Comparison of ENCODE assay signal across 8 cellular contexts in genomic region chr9:104927912-104928740, GRCh38. TPM values are rescaled to one million over a fixed set of nuclear protein-coding genes. Genes with fewer than 3 reads are reported as not detected.
DNase-seq lines count a peak whose midpoint lies in the region; ATAC-seq and TF ChIP-seq lines count a peak whose summit lies in the region.

ABCA1 (minus strand) TSS chr9:104928155; CDS start chr9:104903679, 24,476 bp downstream.

- H2AK5ac ChIP-seq in mesenchymal stem cell (ENCODE audit: low read length, severe bottlenecking): no peak within 1 kb of the TSS

- H3K27ac ChIP-seq in endodermal cell (ENCODE audit: low read depth, low read length) (peak within 1 kb of the TSS; percentile 82), mesenchymal stem cell (ENCODE audit: low read length, poor library complexity, severe bottlenecking) (peak within 1 kb of the TSS; percentile 19)

- no peaks in the 10 kb centered on the region for H3K9me3 ChIP-seq in endodermal cell (ENCODE audit: control insufficient read depth, low read length)
- no peaks in the 10 kb centered on the region for H3K9me3 ChIP-seq in mesenchymal stem cell (ENCODE audit: control insufficient read depth, low read length)

- peak within 1 kb of the TSS; percentile 85 to 94 for H3K18ac ChIP-seq in mesenchymal stem cell (ENCODE audit: low read depth in 1 of 2, low read length in 2 of 2)

- H3K4me1 Mint-ChIP-seq in endodermal cell: peaks cover 34% of the 10 kb centered on the region

- H2BK15ac ChIP-seq in mesenchymal stem cell (ENCODE audit: low read depth, poor library complexity, severe bottlenecking): peak within 1 kb of the TSS; percentile 60

- peaks cover 3% of the 10 kb centered on the region for H3K4me1 ChIP-seq in endodermal cell (ENCODE audit: control insufficient read depth, insufficient read depth, low read length)
- peaks cover 2% of the 10 kb centered on the region for H3K4me1 ChIP-seq in mesenchymal stem cell (ENCODE audit: control insufficient read depth, insufficient read depth, low read depth, low read length)

- peak within 1 kb of the TSS; percentile 100 for H3K4me3 ChIP-seq in endodermal cell (ENCODE audit: low read length)
- peak within 1 kb of the TSS; percentile 61 to 99 for H3K4me3 ChIP-seq in mesenchymal stem cell (ENCODE audit: insufficient read depth in 1 of 2, low read depth in 1 of 2, low read length in 2 of 2)

- peak within 1 kb of the TSS in 1 of 2 experiments; percentile 55 for H3K14ac ChIP-seq in mesenchymal stem cell (ENCODE audit: low read length in 2 of 2)

- H3K79me1 ChIP-seq in mesenchymal stem cell (replicated peaks; ENCODE audit: low read length, poor library complexity, severe bottlenecking): no peaks in the 10 kb centered on the region

- ATAC-seq in HG02885 (IDR thresholded peaks at IDR 0.05; ENCODE audit: poor library complexity, unreplicated experiment) (peak; percentile 24), HG03469 (IDR thresholded peaks at IDR 0.05; ENCODE audit: unreplicated experiment) (no peak)

- peak within 1 kb of the TSS; percentile 90 for H3K4me3 Mint-ChIP-seq in endodermal cell

- peak within 1 kb of the TSS; percentile 89 for H3K4me2 ChIP-seq in mesenchymal stem cell (ENCODE audit: low read length, poor library complexity, severe bottlenecking)

- H3K9ac ChIP-seq in endodermal cell (ENCODE audit: extremely low read depth, low read length, poor library complexity, severe bottlenecking): peak within 1 kb of the TSS; percentile 93
- H3K9ac ChIP-seq in mesenchymal stem cell (ENCODE audit: low read length): peak within 1 kb of the TSS; percentile 96

- H4K91ac ChIP-seq in mesenchymal stem cell (ENCODE audit: low read length): peak within 1 kb of the TSS; percentile 46

- H2BK5ac ChIP-seq in mesenchymal stem cell (ENCODE audit: low read depth, low read length, poor library complexity, severe bottlenecking): no peak within 1 kb of the TSS

- H3K36me3 ChIP-seq in endodermal cell (ENCODE audit: control insufficient read depth, insufficient read depth, low read length) (peaks cover 9% of the 10 kb centered on the region), mesenchymal stem cell (ENCODE audit: control insufficient read depth in 1 of 2, insufficient read depth in 2 of 2, low read depth in 1 of 2, low read length in 2 of 2) (peaks cover 0 to 4% of the 10 kb centered on the region in 2 experiments)

- 1 to 3% methylated on average over 18 to 53 of the region's 53 CpGs for whole genome bisulfite sequencing in endodermal cell (ENCODE audit: insufficient coverage in 1 of 2, insufficient read length in 1 of 2), 2 experiments
- WGBS in mesenchymal stem cell: 3% methylated on average over 38 of the region's 53 CpGs

- peak within 1 kb of the TSS; percentile 35 for H4K8ac ChIP-seq in mesenchymal stem cell (ENCODE audit: low read length)

- peak within 1 kb of the TSS; percentile 27 to 50 for H2BK12ac ChIP-seq in mesenchymal stem cell (ENCODE audit: low read length in 2 of 2)

- H3K27ac Mint-ChIP-seq in endodermal cell: peak within 1 kb of the TSS; percentile 98

- H3K9me3 Mint-ChIP-seq in endodermal cell: no peaks in the 10 kb centered on the region

- no peaks in the 10 kb centered on the region for H3K36me3 Mint-ChIP-seq in endodermal cell (ENCODE audit: low read depth)

- peak within 1 kb of the TSS in 1 of 2 experiments; percentile 85 for H3K23ac ChIP-seq in mesenchymal stem cell (ENCODE audit: low read length in 2 of 2)

- peak within 1 kb of the TSS; percentile 5 to 57 for H3K4ac ChIP-seq in mesenchymal stem cell (ENCODE audit: low read depth in 1 of 2, low read length in 2 of 2)

- H2AFZ ChIP-seq in mesenchymal stem cell (ENCODE audit: low read depth, low read length): no peak within 1 kb of the TSS

- TF ChIP-seq CTCF in endodermal cell (conservative IDR thresholded peaks at IDR 0.05): no peak

- peaks cover 5% of the 10 kb centered on the region for H3K27me3 Mint-ChIP-seq in endodermal cell (ENCODE audit: insufficient read depth)

- DNase-seq in DMS53 treated with DMSO at 0.1 percent for 48 hours (lab: John Stamatoyannopoulos, UW; ENCODE audit: unreplicated experiment) (peak; percentile 43), NOMO-1 treated with dmso at 0.1 percent for 144 hours (lab: John Stamatoyannopoulos, UW; ENCODE audit: unreplicated experiment) (peak; percentile 58), endodermal cell (peak; percentile 92), mesenchymal stem cell (peak; percentile 93)
- DNase-seq in activated CD8-positive, alpha-beta memory T cell treated with anti-CD3 and anti-CD28 coated beads, Interleukin-2, amount 50 U/mL, for 48 hours: peak; percentile 79
- peak; percentile 21 for DNase-seq in stimulated activated CD8-positive, alpha-beta memory T cell treated with anti-CD3 and anti-CD28 coated beads, Interleukin-12 subunit alpha, Interleukin-12 subunit beta, amount 100 ng/mL, for 1 hour (ENCODE audit: low read depth)

- H3K27me3 ChIP-seq in endodermal cell (ENCODE audit: control insufficient read depth, insufficient read depth, low read length, poor library complexity, severe bottlenecking) (no peaks in the 10 kb centered on the region), mesenchymal stem cell (ENCODE audit: control insufficient read depth in 1 of 2, insufficient read depth in 1 of 2, low read length in 2 of 2) (no peaks in the 10 kb centered on the region)

- peak within 1 kb of the TSS; percentile 93 for H2BK120ac ChIP-seq in mesenchymal stem cell (ENCODE audit: low read depth, low read length)

RNA-seq across cellular contexts. Expression of gene ABCA1, which starts in this region (rescaled TPM):
- total RNA-seq in endodermal cell: 10 to 100 TPM; 21.6 to 34.8 TPM
- 6.5 TPM for polyA plus RNA-seq in endodermal cell (2013, experiment 1 of 2)
- 8.7 TPM for polyA plus RNA-seq in endodermal cell (2013, experiment 2 of 2)
- polyA plus RNA-seq in mesenchymal stem cell (2013, experiment 1 of 2): 27.2 TPM
- 25.4 TPM for polyA plus RNA-seq in mesenchymal stem cell (2013, experiment 2 of 2)

Comparison
In these comparisons a context has a peak if more than half of its experiments do, and no peak if none do; other contexts are left out.
1. DNase-seq: peak in every context shown above with its lines; median percentile 93 in mesenchymal stem cell; 92 in endodermal cell; 79 in activated CD8-positive, alpha-beta memory T cell treated with anti-CD3 and anti-CD28 coated beads, Interleukin-2, amount 50 U/mL, for 48 hours; 58 in NOMO-1 treated with dmso at 0.1 percent for 144 hours; 43 in DMS53 treated with DMSO at 0.1 percent for 48 hours; 21 in stimulated activated CD8-positive, alpha-beta memory T cell treated with anti-CD3 and anti-CD28 coated beads, Interleukin-12 subunit alpha, Interleukin-12 subunit beta, amount 100 ng/mL, for 1 hour.